In the genomic region with DNA sequence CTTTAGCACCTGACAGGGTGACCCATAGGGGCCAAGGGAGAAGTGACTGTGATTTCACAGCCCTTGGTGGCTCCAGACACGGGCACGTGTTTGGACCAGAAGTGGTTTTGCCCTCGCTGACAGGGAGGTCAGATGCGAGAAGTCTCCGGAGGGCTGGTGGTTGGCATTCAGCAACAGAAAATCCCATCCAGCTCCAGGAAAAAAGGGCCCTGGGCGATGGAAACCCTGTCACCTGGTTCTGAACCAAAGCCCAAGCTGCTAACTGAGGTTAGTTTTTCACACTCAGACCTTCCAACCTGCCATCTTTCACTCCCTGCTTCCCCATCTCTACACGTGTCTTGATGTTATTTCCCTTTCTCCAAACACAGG, we compare ENCODE assay signal across 8 cellular contexts.
DNase-seq lines count a peak whose midpoint lies in the region; ATAC-seq and FAIRE-seq lines count a peak whose summit lies in the region.

No MANE protein-coding gene starts in this region.

- H3K9ac ChIP-seq in HUES64 (ENCODE audit: low read depth, low read length) (peak overlapping the region; percentile 88; the same call in 1 of the 2 replicates), rectal smooth muscle tissue (ENCODE audit: low read length) (no peak overlapping the region)

- peak; percentile 22 for ATAC-seq in GM19463 (IDR thresholded peaks at IDR 0.05; ENCODE audit: unreplicated experiment)

- H3K4me3 ChIP-seq in HUES64 (ENCODE audit: low read length) (peak overlapping the region; percentile 59; the same call in 1 of the 2 replicates), rectal smooth muscle tissue (ENCODE audit: low read length) (peak overlapping the region; percentile 6)

- H3K27me3 ChIP-seq in HUES64 (ENCODE audit: insufficient read depth, low read length), result no peaks in the 10 kb centered on the region
- no peaks in the 10 kb centered on the region for H3K27me3 ChIP-seq in rectal smooth muscle tissue (ENCODE audit: control insufficient read depth, insufficient read depth, low read length)

- no peaks in the 10 kb centered on the region for H3K36me3 ChIP-seq in HUES64 (ENCODE audit: insufficient read depth, low read length)
- H3K36me3 ChIP-seq in rectal smooth muscle tissue (ENCODE audit: control insufficient read depth, insufficient read depth, low read length), result no peaks in the 10 kb centered on the region

- no peaks in the 10 kb centered on the region for H3K9me3 ChIP-seq in HUES64 (ENCODE audit: insufficient read depth, low read depth, low read length)

- DNase-seq in germinal center (ENCODE audit: low spot score), result peak; percentile 20
- DNase-seq in iPS-NIHi7 (ENCODE audit: extremely low spot score), result no peak
- DNase-seq in HTR-8/SVneo (ENCODE audit: insufficient read length, low spot score), result no peak
- no peak for DNase-seq in stimulated activated CD4-positive, alpha-beta T cell treated with anti-CD3 and anti-CD28 coated beads, Interleukin-2, amount 100 ng/mL, for 24 hours
- DNase-seq in SIG-M5 (lab: John Stamatoyannopoulos, UW), result no peak

- H3K4me1 ChIP-seq in HUES64 (ENCODE audit: insufficient read depth, low read length) (peaks cover 45% of the 10 kb centered on the region), rectal smooth muscle tissue (ENCODE audit: control insufficient read depth, insufficient read depth, low read length) (peaks cover 29% of the 10 kb centered on the region)

- peak overlapping the region; percentile 29; the same call in 1 of the 2 replicates for H3K27ac ChIP-seq in HUES64 (ENCODE audit: low read depth, low read length)
- peak overlapping the region; percentile 52 for H3K27ac ChIP-seq in rectal smooth muscle tissue (ENCODE audit: low read depth, low read length)

- WGBS in HUES64, result 69% methylated on average over 7 of the region's 7 CpGs

- no peak for FAIRE-seq in HTR-8/SVneo (lab: Jason Lieb, UNC)
